Comparison of ENCODE assay signal across 18 cellular contexts in genomic region chr16:69773255-69773947, GRCh38. TPM values are rescaled to one million over a fixed set of nuclear protein-coding genes. Genes with fewer than 3 reads are reported as not detected.
A peak's percentile ranks its signal among the peaks of the same experiment; 100 is the strongest.
DNase-seq lines count a peak whose midpoint lies in the region; ATAC-seq and TF ChIP-seq lines count a peak whose summit lies in the region.
"Had no signal": no experiment of that assay in that cellular context is flagged by ENCODE, and none has a peak within 500 bp of the region (broad histone marks: within the 10 kb centered on the region; RNA-seq: fewer than 3 reads in every experiment).

No MANE protein-coding gene starts in this region.

- H3K27ac ChIP-seq in HEK293 (ENCODE audit: extremely low read depth, low read depth, low read length) (no peak overlapping the region), neural progenitor cell (no peak overlapping the region)
- H3K27ac ChIP-seq: A549, ascending aorta, gastroesophageal sphincter, KMS-11, neutrophil had no signal

- H3K36me3 Mint-ChIP-seq in activated CD4-positive, alpha-beta T cell treated with anti-CD3 and anti-CD28 coated beads, Interleukin-2, amount 10 ng/mL, durations not matched to agents 7 days and 5 days (ENCODE audit: low read depth): peaks cover 29% of the 10 kb centered on the region
- H3K36me3 Mint-ChIP-seq in T-cell (peaks cover 27% of the 10 kb centered on the region), neural progenitor cell (peaks cover 4% of the 10 kb centered on the region)

- no peak overlapping the region for H3K9ac ChIP-seq in neural progenitor cell
- H3K9ac ChIP-seq: KMS-11 had no signal

- no peaks in the 10 kb centered on the region for H3F3A ChIP-seq in neural progenitor cell (ENCODE audit: low read depth)

- no peak overlapping the region for H3K4me3 Mint-ChIP-seq in activated CD4-positive, alpha-beta T cell treated with anti-CD3 and anti-CD28 coated beads, Interleukin-2, amount 10 ng/mL, durations not matched to agents 7 days and 5 days
- H3K4me3 Mint-ChIP-seq in T-cell (peak overlapping the region in 2 of 3 donors; percentile 2 to 15), neural progenitor cell (no peak overlapping the region)

- POLR2A ChIA-PET in activated CD4-positive, alpha-beta T cell treated with anti-CD3 and anti-CD28 coated beads, Interleukin-2, amount 10 ng/mL, durations not matched to agents 7 days and 5 days (lab: Charles Lee): no interaction called here
- POLR2A ChIA-PET in HEK293 (lab: Yijun Ruan, JAX) (interaction anchor here (1.0 kb wide), 1 partner anchor 19 kb away, joined by 3 read pairs; the partner anchor contains the start of gene NOB1), T-cell (lab: Charles Lee) (no interaction called here)

- H3K36me3 ChIP-seq in HEK293 (ENCODE audit: control insufficient read depth in 2 of 2, insufficient read depth in 1 of 2, low read length in 2 of 2) (no peaks in the 10 kb centered on the region; a peak in 1 of 3 replicates), neural progenitor cell (no peaks in the 10 kb centered on the region)
- H3K36me3 ChIP-seq: ascending aorta had no signal

- H3K4me1 ChIP-seq in HEK293 (ENCODE audit: control insufficient read depth, insufficient read depth, low read length): no peaks in the 10 kb centered on the region
- peaks cover 4% of the 10 kb centered on the region for H3K4me1 ChIP-seq in neural progenitor cell
- H3K4me1 ChIP-seq: ascending aorta had no signal

- CTCF ChIA-PET in activated CD4-positive, alpha-beta T cell treated with anti-CD3 and anti-CD28 coated beads, Interleukin-2, amount 10 ng/mL, durations not matched to agents 7 days and 5 days (lab: Charles Lee): interaction anchor here (0.5 to 0.9 kb wide), 2 partner anchors 11 to 274 kb away, joined by 3 read pairs; no protein-coding TSS in a partner anchor
- CTCF ChIA-PET in HEK293 (lab: Yijun Ruan, JAX) (interaction anchor here (0.5 to 0.6 kb wide), 2 partner anchors 11 to 19 kb away, joined by 3 to 4 read pairs; partner anchors contain the start of gene WWP2), T-cell (lab: Charles Lee) (no interaction called here)

- H3K9me3 ChIP-seq in HEK293 (ENCODE audit: control insufficient read depth, insufficient read depth, low read depth, low read length) (no peaks in the 10 kb centered on the region), neural progenitor cell (ENCODE audit: low read depth) (no peaks in the 10 kb centered on the region)
- H3K9me3 ChIP-seq: neutrophil had no signal

- H3K4me2 ChIP-seq in neural progenitor cell: no peak overlapping the region
- H3K4me2 ChIP-seq: A549, KMS-11, smooth muscle cell had no signal

- no peaks in the 10 kb centered on the region for H3K27me3 ChIP-seq in neural progenitor cell
- H3K27me3 ChIP-seq: ascending aorta, gastroesophageal sphincter, neutrophil had no signal

- H3K4me3 ChIP-seq in HEK293 (ENCODE audit: low read depth, low read length) (no peak overlapping the region), neural progenitor cell (no peak overlapping the region)
- H3K4me3 ChIP-seq: A549, ascending aorta, gastroesophageal sphincter, smooth muscle cell had no signal

- H3K27ac Mint-ChIP-seq in activated CD4-positive, alpha-beta T cell treated with anti-CD3 and anti-CD28 coated beads, Interleukin-2, amount 10 ng/mL, durations not matched to agents 7 days and 5 days: peak overlapping the region; percentile 13
- H3K27ac Mint-ChIP-seq in T-cell (peak overlapping the region in 1 of 2 donors; percentile 55), neural progenitor cell (peak overlapping the region; percentile 78)
- H3K27ac Mint-ChIP-seq: T-helper 2 cell treated with Interferon-gamma antibody and Interleukin-4, amounts not matched to agents 5 μg/mL and 100 μg/mL, for 36 hours had no signal

- peaks cover 75% of the 10 kb centered on the region for H3K79me2 ChIP-seq in neural progenitor cell (ENCODE audit: low read depth)

- H3K27me3 Mint-ChIP-seq in activated CD4-positive, alpha-beta T cell treated with anti-CD3 and anti-CD28 coated beads, Interleukin-2, amount 10 ng/mL, durations not matched to agents 7 days and 5 days: no peaks in the 10 kb centered on the region
- H3K27me3 Mint-ChIP-seq in T-cell: no peaks in the 10 kb centered on the region
- no peaks in the 10 kb centered on the region for H3K27me3 Mint-ChIP-seq in neural progenitor cell (ENCODE audit: insufficient read depth, low read depth)

- no peak for TF ChIP-seq CTCF in HEK293 (tag by site-specific recombination; IDR thresholded peaks at IDR 0.05)
- TF ChIP-seq CTCF in neural progenitor cell (IDR thresholded peaks at IDR 0.05): no peak

- H2AFZ ChIP-seq in neural progenitor cell (replicated peaks): no peak overlapping the region

- ATAC-seq in T-cell (replicated peaks in 1 of 4) (no peak), HG03521 (IDR thresholded peaks at IDR 0.05; ENCODE audit: unreplicated experiment) (no peak), GM19395 (IDR thresholded peaks at IDR 0.05; ENCODE audit: unreplicated experiment) (no peak)
- ATAC-seq: gastroesophageal sphincter, left colon had no signal

- DNase-seq in activated CD4-positive, alpha-beta T cell treated with anti-CD3 and anti-CD28 coated beads, Interleukin-2, amount 10 ng/mL, durations not matched to agents 7 days and 5 days: no peak
- DNase-seq in activated CD4-positive, alpha-beta T cell treated with anti-CD3 and anti-CD28 coated beads, Interleukin-2, amount 50 U/mL, for 48 hours: no peak
- DNase-seq in T-cell: no peak
- DNase-seq in neural progenitor cell (ENCODE audit: low spot score): no peak
- no peak for DNase-seq in Kasumi-1 (lab: John Stamatoyannopoulos, UW)
- DNase-seq: activated CD8-positive, alpha-beta memory T cell treated with anti-CD3 and anti-CD28 coated beads, Interleukin-2, amount 50 U/mL, for 4 hours; effector CD4-positive, alpha-beta T cell; left colon had no signal

- peaks cover 40% of the 10 kb centered on the region for H3K4me1 Mint-ChIP-seq in activated CD4-positive, alpha-beta T cell treated with anti-CD3 and anti-CD28 coated beads, Interleukin-2, amount 10 ng/mL, durations not matched to agents 7 days and 5 days
- H3K4me1 Mint-ChIP-seq in T-cell (peaks cover 42 to 57% (median 54%) of the 10 kb centered on the region in 3 donors), neural progenitor cell (peaks cover 20% of the 10 kb centered on the region)

- peaks cover 6% of the 10 kb centered on the region for H4K20me1 ChIP-seq in neural progenitor cell (ENCODE audit: low read depth)

- H3K9me3 Mint-ChIP-seq in activated CD4-positive, alpha-beta T cell treated with anti-CD3 and anti-CD28 coated beads, Interleukin-2, amount 10 ng/mL, durations not matched to agents 7 days and 5 days: peaks cover 17% of the 10 kb centered on the region
- H3K9me3 Mint-ChIP-seq in T-cell: peaks cover 5 to 15% (median 10%) of the 10 kb centered on the region in 3 donors
- no peaks in the 10 kb centered on the region for H3K9me3 Mint-ChIP-seq in neural progenitor cell

TF ChIP-seq in HEK293, 187 proteins besides CTCF, POLR2A, EP300 and RAD21 (continues in another document):
- no peak for TF ChIP-seq SCRT1 (tag by site-specific recombination; IDR thresholded peaks at IDR 0.05; ENCODE audit: borderline replicate concordance)
- no peak for TF ChIP-seq GLIS2 (tag by site-specific recombination; IDR thresholded peaks at IDR 0.05)
- no peak for TF ChIP-seq REST (tag by site-specific recombination; IDR thresholded peaks at IDR 0.05)
- TF ChIP-seq ZNF48 (tag by site-specific recombination; IDR thresholded peaks at IDR 0.05): no peak
- peak; percentile 25; the same call in 1 of the 2 replicates for TF ChIP-seq EGR2 (tag by site-specific recombination; IDR thresholded peaks at IDR 0.05; ENCODE audit: low read depth)

RNA-seq across cellular contexts. Expression of gene WWP2, which starts 11.3 kb away (rescaled TPM):
- 10 to 100 TPM; 68.8 to 76.3 TPM for total RNA-seq in activated CD4-positive, alpha-beta T cell treated with anti-CD3 and anti-CD28 coated beads, Interleukin-2, amount 10 ng/mL, durations not matched to agents 7 days and 5 days
- 10 to 100 TPM; 55.3 to 78.5 (median 66.4) TPM for total RNA-seq in T-cell
- 24.5 and 26.8 TPM in 2 replicates for total RNA-seq in neural progenitor cell (ENCODE audit: low replicate concordance)

RNA-seq across cellular contexts. Expression of gene NOB1, which starts 18.7 kb away (rescaled TPM):
- 10 to 100 TPM; 60.5 to 62.5 TPM for total RNA-seq in activated CD4-positive, alpha-beta T cell treated with anti-CD3 and anti-CD28 coated beads, Interleukin-2, amount 10 ng/mL, durations not matched to agents 7 days and 5 days
- total RNA-seq in T-cell: 10 to 100 TPM; 29.7 to 66.1 (median 60.9) TPM
- 30.3 and 47.4 TPM in 2 replicates for total RNA-seq in neural progenitor cell (ENCODE audit: low replicate concordance)

RNA-seq across cellular contexts. Expression of gene NQO1, which starts 47.0 kb away (rescaled TPM):
- total RNA-seq in activated CD4-positive, alpha-beta T cell treated with anti-CD3 and anti-CD28 coated beads, Interleukin-2, amount 10 ng/mL, durations not matched to agents 7 days and 5 days: 10 to 100 TPM; 20.4 to 22.4 TPM
- total RNA-seq in T-cell (1 to 10 TPM; 1.4 to 6.1 (median 4.1) TPM), neural progenitor cell (ENCODE audit: low replicate concordance) (11.4 and 18.1 TPM in 2 replicates)

Comparison
In these comparisons a context has a peak if more than half of its experiments do, and no peak if none do; other contexts are left out.
1. H3K4me3 Mint-ChIP-seq: peak in T-cell (2 of 3); none in activated CD4-positive, alpha-beta T cell treated with anti-CD3 and anti-CD28 coated beads, Interleukin-2, amount 10 ng/mL, durations not matched to agents 7 days and 5 days (single experiment) and neural progenitor cell (single experiment).
2. CTCF ChIA-PET loops: an anchor here in activated CD4-positive, alpha-beta T cell treated with anti-CD3 and anti-CD28 coated beads, Interleukin-2, amount 10 ng/mL, durations not matched to agents 7 days and 5 days (0.5 to 0.9 kb wide) and HEK293 (0.5 to 0.6 kb wide); none called in T-cell.